In genomic region chr5:2038337-2039179, GRCh38 we compare ENCODE assay signal across 7 cellular contexts.
DNase-seq lines count a peak whose midpoint lies in the region; ATAC-seq and TF ChIP-seq lines count a peak whose summit lies in the region.

No MANE protein-coding gene starts in this region.

- H3K36me3 Mint-ChIP-seq in activated B cell treated with CpG ODN at 0.5 μM for 24 hours (ENCODE audit: low read depth), result no peaks in the 10 kb centered on the region

- intact Hi-C loops in activated B cell treated with CpG ODN at 0.5 μM for 24 hours (cut with micrococcal nuclease), result loop anchor here (1.0 to 5.0 kb wide), 3 partner anchors 275 to 371 kb away; no protein-coding TSS in a partner anchor

- ATAC-seq in GM18498 (IDR thresholded peaks at IDR 0.05; ENCODE audit: unreplicated experiment), result peak; percentile 95
- peak; percentile 86 for ATAC-seq in HG02623 (IDR thresholded peaks at IDR 0.05; ENCODE audit: unreplicated experiment)
- ATAC-seq in activated B cell treated with CpG ODN at 0.5 μM for 24 hours (ENCODE audit: low read depth), result peak; percentile 83

- no peak overlapping the region for H3K27ac Mint-ChIP-seq in activated B cell treated with CpG ODN at 0.5 μM for 24 hours

- TF ChIP-seq CTCF in activated B cell treated with CpG ODN at 0.5 μM for 24 hours (IDR thresholded peaks at IDR 0.05), result peak; percentile 40

- H3K27me3 Mint-ChIP-seq in activated B cell treated with CpG ODN at 0.5 μM for 24 hours, result peaks cover 23% of the 10 kb centered on the region

- no peaks in the 10 kb centered on the region for H3K9me3 Mint-ChIP-seq in activated B cell treated with CpG ODN at 0.5 μM for 24 hours

- peak overlapping the region; percentile 68 for H3K4me3 Mint-ChIP-seq in activated B cell treated with CpG ODN at 0.5 μM for 24 hours

- CTCF ChIA-PET in activated B cell treated with CpG ODN at 0.5 μM for 24 hours (lab: Charles Lee), result interaction anchor here (2.8 kb wide), 1 partner anchor 275 kb away, joined by 13 read pairs; no protein-coding TSS in a partner anchor

- H3K4me1 Mint-ChIP-seq in activated B cell treated with CpG ODN at 0.5 μM for 24 hours, result no peaks in the 10 kb centered on the region

- POLR2A ChIA-PET in activated B cell treated with CpG ODN at 0.5 μM for 24 hours (lab: Charles Lee), result no interaction called here

- DNase-seq in NCI-H1105 treated with DMSO at 0.1 percent for 48 hours (lab: John Stamatoyannopoulos, UW), result peak; percentile 79
- DNase-seq in activated B cell treated with CpG ODN at 0.5 μM for 24 hours, result peak; percentile 57
- DNase-seq in central memory CD4-positive, alpha-beta T cell, result peak; percentile 43
- peak; percentile 16 for DNase-seq in kidney glomerular epithelial cell (lab: John Stamatoyannopoulos, UW)
- peak; percentile 60 to 64 for DNase-seq in stimulated activated CD4-positive, alpha-beta T cell treated with anti-CD3 and anti-CD28 coated beads, Interleukin-2, amount 100 ng/mL, for 48 hours

Comparison
In these comparisons a context has a peak if more than half of its experiments do, and no peak if none do; other contexts are left out.
1. Peak in every context shown above with its lines: DNase-seq and ATAC-seq.
2. DNase-seq: peak in every context shown above with its lines; median percentile 79 in NCI-H1105 treated with DMSO at 0.1 percent for 48 hours; 62 in stimulated activated CD4-positive, alpha-beta T cell treated with anti-CD3 and anti-CD28 coated beads, Interleukin-2, amount 100 ng/mL, for 48 hours; 57 in activated B cell treated with CpG ODN at 0.5 μM for 24 hours; 43 in central memory CD4-positive, alpha-beta T cell; 16 in kidney glomerular epithelial cell.